8 cellular contexts compared by ENCODE assay signal in genomic region chr1:209513226-209513625, GRCh38.
DNase-seq lines count a peak whose midpoint lies in the region; ATAC-seq and TF ChIP-seq lines count a peak whose summit lies in the region.

No MANE protein-coding gene starts in this region.

- TF ChIP-seq POLR2A in body of pancreas (IDR thresholded peaks at IDR 0.05), result no peak

- TF ChIP-seq CTCF in body of pancreas (IDR thresholded peaks at IDR 0.05), result peak in 4 of 7 experiments; percentile 10 to 27 (median 10)

- no peaks in the 10 kb centered on the region for H3K27me3 ChIP-seq in body of pancreas

- H3K4me3 ChIP-seq in body of pancreas, result no peak overlapping the region

- H3K27ac ChIP-seq in body of pancreas, result no peak overlapping the region

- WGBS in body of pancreas, 2 donors, result 52 to 56% methylated on average over 5 of the region's 5 CpGs

- DNase-seq in DMS53 (lab: John Stamatoyannopoulos, UW), result peak; percentile 86
- peak; percentile 67 for DNase-seq in HEK293T (ENCODE audit: extremely low spot score)
- peak; percentile 64 for DNase-seq in NCI-H345 (lab: John Stamatoyannopoulos, UW)
- no peak for DNase-seq in body of pancreas
- peak; percentile 1 for DNase-seq in midbrain (lab: John Stamatoyannopoulos, UW)
- DNase-seq in OCI-M2 (lab: John Stamatoyannopoulos, UW; ENCODE audit: unreplicated experiment), result no peak
- DNase-seq in left ventricle myocardium superior, result no peak

- POLR2A ChIA-PET in HEK293T (lab: Yijun Ruan, JAX), result no interaction called here

- no peaks in the 10 kb centered on the region for H3K4me1 ChIP-seq in body of pancreas

- CTCF ChIA-PET in HEK293T (lab: Yijun Ruan, JAX), result interaction anchor here (0.7 to 1.6 kb wide), 5 partner anchors 9 to 305 kb away, joined by 3 to 7 read pairs (median 4); no protein-coding TSS in a partner anchor

- no peaks in the 10 kb centered on the region for H3K9me3 ChIP-seq in body of pancreas

- no peaks in the 10 kb centered on the region for H3K36me3 ChIP-seq in body of pancreas (replicated peaks in 1 of 2; ENCODE audit: insufficient read depth in 1 of 2, low read depth in 2 of 2)

- intact Hi-C loops in body of pancreas (cut with DNase I), result no loop called here
- intact Hi-C loops in left ventricle myocardium superior (cut with micrococcal nuclease), result no loop called here

- no peak for ATAC-seq in body of pancreas
- no peak for ATAC-seq in HG03460 (IDR thresholded peaks at IDR 0.05; ENCODE audit: unreplicated experiment)
- no peak for ATAC-seq in left ventricle myocardium superior

TF ChIP-seq in HEK293T, 16 proteins besides CTCF, POLR2A, EP300 and RAD21:
- no peak for TF ChIP-seq ARNT (IDR thresholded peaks at IDR 0.05)
- TF ChIP-seq ELF4 (IDR thresholded peaks at IDR 0.05), result no peak
- no peak for TF ChIP-seq SUZ12 (IDR thresholded peaks at IDR 0.05)

Comparison
In these comparisons a context has a peak if more than half of its experiments do, and no peak if none do; other contexts are left out.
1. DNase-seq: peak in DMS53 (single experiment), HEK293T (single experiment), NCI-H345 (single experiment) and midbrain (single experiment); none in body of pancreas (0 of 4), OCI-M2 (single experiment) and left ventricle myocardium superior (single experiment).